Comparison of ENCODE assay signal across 1 cellular context in genomic region chr17:7440113-7440822, GRCh38.
TF ChIP-seq lines count a peak whose summit lies in the region.

No MANE protein-coding gene starts in this region.

TF ChIP-seq in HepG2, 621 proteins besides CTCF, POLR2A, EP300 and RAD21 (continued from another document and continues in another):
- TF ChIP-seq ZNF513 (CRISPR knock-in tag; conservative IDR thresholded peaks at IDR 0.05) (no peak), ZNF569 (CRISPR knock-in tag; IDR thresholded peaks at IDR 0.05; ENCODE audit: borderline replicate concordance) (no peak), HES4 (CRISPR knock-in tag; IDR thresholded peaks at IDR 0.05; ENCODE audit: borderline replicate concordance) (no peak), JUNB (CRISPR knock-in tag; IDR thresholded peaks at IDR 0.05; ENCODE audit: borderline replicate concordance) (no peak), PREB (CRISPR knock-in tag; IDR thresholded peaks at IDR 0.05) (no peak), EED (CRISPR knock-in tag; IDR thresholded peaks at IDR 0.05) (0 out of 2 replicates have a peak, but pooled peaks have one; percentile 33), ZGPAT (CRISPR knock-in tag; IDR thresholded peaks at IDR 0.05) (no peak), ZBED4 (CRISPR knock-in tag; IDR thresholded peaks at IDR 0.05; ENCODE audit: borderline replicate concordance) (no peak), HOXA5 (CRISPR knock-in tag; IDR thresholded peaks at IDR 0.05) (no peak), MXI1 (IDR thresholded peaks at IDR 0.05; ENCODE audit: borderline replicate concordance, low read depth, low read length) (no peak), ZZZ3 (CRISPR knock-in tag; IDR thresholded peaks at IDR 0.05; ENCODE audit: borderline replicate concordance) (0 out of 2 replicates have a peak, but pooled peaks have one; percentile 50), ARNT (IDR thresholded peaks at IDR 0.05) (no peak), SNAPC4 (CRISPR knock-in tag; IDR thresholded peaks at IDR 0.05) (no peak), HNF4A (CRISPR knock-in tag; IDR thresholded peaks at IDR 0.05) (no peak), SMAD3 (CRISPR knock-in tag; IDR thresholded peaks at IDR 0.05) (no peak), SIN3B (IDR thresholded peaks at IDR 0.05; ENCODE audit: low read length) (no peak), E2F2 (CRISPR knock-in tag; IDR thresholded peaks at IDR 0.05; ENCODE audit: borderline replicate concordance) (no peak), SRY (CRISPR knock-in tag; IDR thresholded peaks at IDR 0.05) (0 out of 2 replicates have a peak, but pooled peaks have one; percentile 57), ZFP82 (CRISPR knock-in tag; IDR thresholded peaks at IDR 0.05; ENCODE audit: borderline replicate concordance) (no peak), ZNF234 (CRISPR knock-in tag; conservative IDR thresholded peaks at IDR 0.05) (no peak), ATF7 (IDR thresholded peaks at IDR 0.05) (no peak), ATF7 (CRISPR knock-in tag; IDR thresholded peaks at IDR 0.05) (0 out of 2 replicates have a peak, but pooled peaks have one; percentile 29), ZBTB7B (CRISPR knock-in tag; IDR thresholded peaks at IDR 0.05) (peak; percentile 63; the same call in 1 of the 2 replicates), NFYB (CRISPR knock-in tag; IDR thresholded peaks at IDR 0.05) (no peak), NCOA2 (CRISPR knock-in tag; IDR thresholded peaks at IDR 0.05) (no peak), THAP9 (CRISPR knock-in tag; IDR thresholded peaks at IDR 0.05; ENCODE audit: borderline replicate concordance) (peak; percentile 45; the same call in 1 of the 2 replicates), ZEB1 (IDR thresholded peaks at IDR 0.05; ENCODE audit: insufficient replicate concordance, low read depth) (no peak), PRDM4 (CRISPR knock-in tag; IDR thresholded peaks at IDR 0.05; ENCODE audit: borderline replicate concordance) (no peak)
